In genomic region chr13:111046590-111047141, GRCh38 we compare ENCODE assay signal across 1 cellular context.
TF ChIP-seq lines count a peak whose summit lies in the region.

No MANE protein-coding gene starts in this region.

TF ChIP-seq in K562, 482 proteins besides CTCF, POLR2A, EP300 and RAD21 (continued from another document):
- TF ChIP-seq, protein P1, sequence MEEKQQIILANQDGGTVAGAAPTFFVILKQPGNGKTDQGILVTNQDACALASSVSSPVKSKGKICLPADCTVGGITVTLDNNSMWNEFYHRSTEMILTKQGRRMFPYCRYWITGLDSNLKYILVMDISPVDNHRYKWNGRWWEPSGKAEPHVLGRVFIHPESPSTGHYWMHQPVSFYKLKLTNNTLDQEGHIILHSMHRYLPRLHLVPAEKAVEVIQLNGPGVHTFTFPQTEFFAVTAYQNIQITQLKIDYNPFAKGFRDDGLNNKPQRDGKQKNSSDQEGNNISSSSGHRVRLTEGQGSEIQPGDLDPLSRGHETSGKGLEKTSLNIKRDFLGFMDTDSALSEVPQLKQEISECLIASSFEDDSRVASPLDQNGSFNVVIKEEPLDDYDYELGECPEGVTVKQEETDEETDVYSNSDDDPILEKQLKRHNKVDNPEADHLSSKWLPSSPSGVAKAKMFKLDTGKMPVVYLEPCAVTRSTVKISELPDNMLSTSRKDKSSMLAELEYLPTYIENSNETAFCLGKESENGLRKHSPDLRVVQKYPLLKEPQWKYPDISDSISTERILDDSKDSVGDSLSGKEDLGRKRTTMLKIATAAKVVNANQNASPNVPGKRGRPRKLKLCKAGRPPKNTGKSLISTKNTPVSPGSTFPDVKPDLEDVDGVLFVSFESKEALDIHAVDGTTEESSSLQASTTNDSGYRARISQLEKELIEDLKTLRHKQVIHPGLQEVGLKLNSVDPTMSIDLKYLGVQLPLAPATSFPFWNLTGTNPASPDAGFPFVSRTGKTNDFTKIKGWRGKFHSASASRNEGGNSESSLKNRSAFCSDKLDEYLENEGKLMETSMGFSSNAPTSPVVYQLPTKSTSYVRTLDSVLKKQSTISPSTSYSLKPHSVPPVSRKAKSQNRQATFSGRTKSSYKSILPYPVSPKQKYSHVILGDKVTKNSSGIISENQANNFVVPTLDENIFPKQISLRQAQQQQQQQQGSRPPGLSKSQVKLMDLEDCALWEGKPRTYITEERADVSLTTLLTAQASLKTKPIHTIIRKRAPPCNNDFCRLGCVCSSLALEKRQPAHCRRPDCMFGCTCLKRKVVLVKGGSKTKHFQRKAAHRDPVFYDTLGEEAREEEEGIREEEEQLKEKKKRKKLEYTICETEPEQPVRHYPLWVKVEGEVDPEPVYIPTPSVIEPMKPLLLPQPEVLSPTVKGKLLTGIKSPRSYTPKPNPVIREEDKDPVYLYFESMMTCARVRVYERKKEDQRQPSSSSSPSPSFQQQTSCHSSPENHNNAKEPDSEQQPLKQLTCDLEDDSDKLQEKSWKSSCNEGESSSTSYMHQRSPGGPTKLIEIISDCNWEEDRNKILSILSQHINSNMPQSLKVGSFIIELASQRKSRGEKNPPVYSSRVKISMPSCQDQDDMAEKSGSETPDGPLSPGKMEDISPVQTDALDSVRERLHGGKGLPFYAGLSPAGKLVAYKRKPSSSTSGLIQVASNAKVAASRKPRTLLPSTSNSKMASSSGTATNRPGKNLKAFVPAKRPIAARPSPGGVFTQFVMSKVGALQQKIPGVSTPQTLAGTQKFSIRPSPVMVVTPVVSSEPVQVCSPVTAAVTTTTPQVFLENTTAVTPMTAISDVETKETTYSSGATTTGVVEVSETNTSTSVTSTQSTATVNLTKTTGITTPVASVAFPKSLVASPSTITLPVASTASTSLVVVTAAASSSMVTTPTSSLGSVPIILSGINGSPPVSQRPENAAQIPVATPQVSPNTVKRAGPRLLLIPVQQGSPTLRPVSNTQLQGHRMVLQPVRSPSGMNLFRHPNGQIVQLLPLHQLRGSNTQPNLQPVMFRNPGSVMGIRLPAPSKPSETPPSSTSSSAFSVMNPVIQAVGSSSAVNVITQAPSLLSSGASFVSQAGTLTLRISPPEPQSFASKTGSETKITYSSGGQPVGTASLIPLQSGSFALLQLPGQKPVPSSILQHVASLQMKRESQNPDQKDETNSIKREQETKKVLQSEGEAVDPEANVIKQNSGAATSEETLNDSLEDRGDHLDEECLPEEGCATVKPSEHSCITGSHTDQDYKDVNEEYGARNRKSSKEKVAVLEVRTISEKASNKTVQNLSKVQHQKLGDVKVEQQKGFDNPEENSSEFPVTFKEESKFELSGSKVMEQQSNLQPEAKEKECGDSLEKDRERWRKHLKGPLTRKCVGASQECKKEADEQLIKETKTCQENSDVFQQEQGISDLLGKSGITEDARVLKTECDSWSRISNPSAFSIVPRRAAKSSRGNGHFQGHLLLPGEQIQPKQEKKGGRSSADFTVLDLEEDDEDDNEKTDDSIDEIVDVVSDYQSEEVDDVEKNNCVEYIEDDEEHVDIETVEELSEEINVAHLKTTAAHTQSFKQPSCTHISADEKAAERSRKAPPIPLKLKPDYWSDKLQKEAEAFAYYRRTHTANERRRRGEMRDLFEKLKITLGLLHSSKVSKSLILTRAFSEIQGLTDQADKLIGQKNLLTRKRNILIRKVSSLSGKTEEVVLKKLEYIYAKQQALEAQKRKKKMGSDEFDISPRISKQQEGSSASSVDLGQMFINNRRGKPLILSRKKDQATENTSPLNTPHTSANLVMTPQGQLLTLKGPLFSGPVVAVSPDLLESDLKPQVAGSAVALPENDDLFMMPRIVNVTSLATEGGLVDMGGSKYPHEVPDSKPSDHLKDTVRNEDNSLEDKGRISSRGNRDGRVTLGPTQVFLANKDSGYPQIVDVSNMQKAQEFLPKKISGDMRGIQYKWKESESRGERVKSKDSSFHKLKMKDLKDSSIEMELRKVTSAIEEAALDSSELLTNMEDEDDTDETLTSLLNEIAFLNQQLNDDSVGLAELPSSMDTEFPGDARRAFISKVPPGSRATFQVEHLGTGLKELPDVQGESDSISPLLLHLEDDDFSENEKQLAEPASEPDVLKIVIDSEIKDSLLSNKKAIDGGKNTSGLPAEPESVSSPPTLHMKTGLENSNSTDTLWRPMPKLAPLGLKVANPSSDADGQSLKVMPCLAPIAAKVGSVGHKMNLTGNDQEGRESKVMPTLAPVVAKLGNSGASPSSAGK (IDR thresholded peaks at IDR 0.05): peak; percentile 60
- TF ChIP-seq, protein P2, sequence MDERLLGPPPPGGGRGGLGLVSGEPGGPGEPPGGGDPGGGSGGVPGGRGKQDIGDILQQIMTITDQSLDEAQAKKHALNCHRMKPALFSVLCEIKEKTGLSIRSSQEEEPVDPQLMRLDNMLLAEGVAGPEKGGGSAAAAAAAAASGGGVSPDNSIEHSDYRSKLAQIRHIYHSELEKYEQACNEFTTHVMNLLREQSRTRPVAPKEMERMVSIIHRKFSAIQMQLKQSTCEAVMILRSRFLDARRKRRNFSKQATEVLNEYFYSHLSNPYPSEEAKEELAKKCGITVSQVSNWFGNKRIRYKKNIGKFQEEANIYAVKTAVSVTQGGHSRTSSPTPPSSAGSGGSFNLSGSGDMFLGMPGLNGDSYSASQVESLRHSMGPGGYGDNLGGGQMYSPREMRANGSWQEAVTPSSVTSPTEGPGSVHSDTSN (CRISPR knock-in tag; IDR thresholded peaks at IDR 0.05; ENCODE audit: low read depth): no peak
- TF ChIP-seq, protein P2 (tag; conservative IDR thresholded peaks at IDR 0.05; ENCODE audit: low read depth): 0 out of 2 replicates have a peak, but pooled peaks have one; percentile 10
- TF ChIP-seq MTA1 (IDR thresholded peaks at IDR 0.05; ENCODE audit: borderline replicate concordance): 0 out of 2 replicates have a peak, but pooled peaks have one; percentile 29
- no peak for TF ChIP-seq ZNF77 (CRISPR knock-in tag; IDR thresholded peaks at IDR 0.05)
- TF ChIP-seq ID3 (CRISPR knock-in tag; IDR thresholded peaks at IDR 0.05): no peak
- TF ChIP-seq ID3 (tag; IDR thresholded peaks at IDR 0.05): peak; percentile 62; the same call in 1 of the 2 replicates
- peak in 1 of 2 experiments; percentile 31; a peak in 1 of 4 replicates for TF ChIP-seq TRIM24 (IDR thresholded peaks at IDR 0.05)
- no peak for TF ChIP-seq NR2C1 (IDR thresholded peaks at IDR 0.05)
- no peak for TF ChIP-seq NR2C1 (tag; IDR thresholded peaks at IDR 0.05)
- no peak for TF ChIP-seq ZSCAN32 (CRISPR knock-in tag; IDR thresholded peaks at IDR 0.05)
- no peak for TF ChIP-seq LCOR (CRISPR knock-in tag; IDR thresholded peaks at IDR 0.05)
- TF ChIP-seq YY1 (IDR thresholded peaks at IDR 0.05; ENCODE audit: borderline replicate concordance in 1 of 3, control insufficient read depth in 1 of 3, extremely low read depth in 1 of 3, insufficient read depth in 3 of 3, insufficient read length in 1 of 3, insufficient replicate concordance in 2 of 3, low read depth in 1 of 3, low read length in 2 of 3): peak in 2 of 3 experiments; percentile 15 to 63
- TF ChIP-seq, protein P3, sequence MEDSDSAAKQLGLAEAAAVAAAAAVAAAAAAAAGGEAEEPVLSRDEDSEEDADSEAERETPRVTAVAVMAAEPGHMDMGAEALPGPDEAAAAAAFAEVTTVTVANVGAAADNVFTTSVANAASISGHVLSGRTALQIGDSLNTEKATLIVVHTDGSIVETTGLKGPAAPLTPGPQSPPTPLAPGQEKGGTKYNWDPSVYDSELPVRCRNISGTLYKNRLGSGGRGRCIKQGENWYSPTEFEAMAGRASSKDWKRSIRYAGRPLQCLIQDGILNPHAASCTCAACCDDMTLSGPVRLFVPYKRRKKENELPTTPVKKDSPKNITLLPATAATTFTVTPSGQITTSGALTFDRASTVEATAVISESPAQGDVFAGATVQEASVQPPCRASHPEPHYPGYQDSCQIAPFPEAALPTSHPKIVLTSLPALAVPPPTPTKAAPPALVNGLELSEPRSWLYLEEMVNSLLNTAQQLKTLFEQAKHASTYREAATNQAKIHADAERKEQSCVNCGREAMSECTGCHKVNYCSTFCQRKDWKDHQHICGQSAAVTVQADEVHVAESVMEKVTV (CRISPR knock-in tag; IDR thresholded peaks at IDR 0.05): no peak
- peak in 1 of 2 experiments; percentile 65; a peak in 1 of 4 replicates for TF ChIP-seq ZNF639 (CRISPR knock-in tag; conservative IDR thresholded peaks at IDR 0.05 in 1 of 2, IDR thresholded peaks at IDR 0.05 in 1 of 2)
- TF ChIP-seq, protein P4, sequence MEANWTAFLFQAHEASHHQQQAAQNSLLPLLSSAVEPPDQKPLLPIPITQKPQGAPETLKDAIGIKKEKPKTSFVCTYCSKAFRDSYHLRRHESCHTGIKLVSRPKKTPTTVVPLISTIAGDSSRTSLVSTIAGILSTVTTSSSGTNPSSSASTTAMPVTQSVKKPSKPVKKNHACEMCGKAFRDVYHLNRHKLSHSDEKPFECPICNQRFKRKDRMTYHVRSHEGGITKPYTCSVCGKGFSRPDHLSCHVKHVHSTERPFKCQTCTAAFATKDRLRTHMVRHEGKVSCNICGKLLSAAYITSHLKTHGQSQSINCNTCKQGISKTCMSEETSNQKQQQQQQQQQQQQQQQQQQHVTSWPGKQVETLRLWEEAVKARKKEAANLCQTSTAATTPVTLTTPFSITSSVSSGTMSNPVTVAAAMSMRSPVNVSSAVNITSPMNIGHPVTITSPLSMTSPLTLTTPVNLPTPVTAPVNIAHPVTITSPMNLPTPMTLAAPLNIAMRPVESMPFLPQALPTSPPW (CRISPR knock-in tag; IDR thresholded peaks at IDR 0.05): peak; percentile 56
- TF ChIP-seq MECOM (CRISPR knock-in tag; IDR thresholded peaks at IDR 0.05): peak; percentile 34; the same call in 1 of the 2 replicates
- peak; percentile 24; the same call in 1 of the 2 replicates for TF ChIP-seq MAFF (IDR thresholded peaks at IDR 0.05; ENCODE audit: low read length)
- TF ChIP-seq JUNB (CRISPR knock-in tag; conservative IDR thresholded peaks at IDR 0.05): 0 out of 2 replicates have a peak, but pooled peaks have one; percentile 20
- TF ChIP-seq TAF1 (IDR thresholded peaks at IDR 0.05; ENCODE audit: control insufficient read depth, extremely low read depth, insufficient read depth, low read length, severe bottlenecking): no peak
